In the genomic region with DNA sequence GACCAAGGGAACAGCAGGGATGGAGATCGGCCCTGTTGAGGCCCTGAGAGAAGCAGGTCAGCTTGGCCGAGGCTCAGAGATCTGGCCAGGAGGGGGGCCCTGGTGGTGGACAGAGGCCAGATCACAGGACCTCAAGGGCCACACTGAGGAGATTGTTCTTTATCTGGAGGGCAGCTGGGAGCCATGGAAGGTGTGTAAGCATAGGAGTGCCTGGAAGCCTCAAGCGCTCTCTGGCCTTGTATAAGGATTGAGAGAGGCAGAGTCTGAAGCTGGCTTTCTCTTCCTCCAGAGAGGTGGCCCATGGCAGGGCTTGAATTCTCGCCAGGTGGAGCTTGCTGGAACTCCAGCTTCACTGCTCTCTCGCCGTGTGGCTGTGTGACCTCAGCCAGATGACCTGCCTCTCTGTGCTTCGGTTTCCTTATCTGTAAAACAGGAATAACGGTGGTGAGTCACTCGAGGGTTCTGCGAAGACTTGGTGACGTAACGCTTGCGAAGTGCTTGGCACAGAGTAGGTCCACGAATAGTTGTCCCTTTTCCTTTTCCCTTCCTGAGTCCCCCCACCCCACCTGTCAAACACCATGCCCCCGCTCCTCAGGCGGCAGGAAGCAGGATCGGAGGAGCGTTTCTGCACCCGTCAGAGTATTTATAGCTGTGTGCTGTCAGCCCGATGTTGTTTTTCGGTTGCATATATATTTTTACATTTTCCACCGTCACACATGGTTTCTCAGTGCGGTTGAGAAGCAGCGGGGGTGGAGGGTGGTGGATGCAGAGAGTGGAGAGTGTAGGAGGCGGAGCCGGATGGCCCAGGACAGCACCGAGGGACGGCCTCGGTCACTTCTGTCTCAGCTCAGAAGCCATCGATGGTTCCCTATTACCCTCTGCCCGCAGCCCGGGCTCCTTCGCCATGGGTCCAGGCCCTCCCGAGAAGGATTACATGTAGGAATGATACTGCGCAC, we compare ENCODE assay signal across 9 cellular contexts. TPM values are rescaled to one million over a fixed set of nuclear protein-coding genes. Genes with fewer than 3 reads are reported as not detected.
DNase-seq lines count a peak whose midpoint lies in the region; ATAC-seq and TF ChIP-seq lines count a peak whose summit lies in the region.
"Had no signal": no experiment of that assay in that cellular context is flagged by ENCODE, and none has a peak within 500 bp of the region (broad histone marks: within the 10 kb centered on the region; RNA-seq: fewer than 3 reads in every experiment).

No MANE protein-coding gene starts in this region.

- TF ChIP-seq CTCF in dorsolateral prefrontal cortex (IDR thresholded peaks at IDR 0.05 in 54 of 56, conservative IDR thresholded peaks at IDR 0.05 in 2 of 56; ENCODE audit: low read depth in 1 of 56, partially characterized antibody in 56 of 56): no peak

- peak overlapping the region in 58 of 59 donors; percentile 33 to 93 (median 83) for H3K27ac ChIP-seq in dorsolateral prefrontal cortex

- H3K4me3 ChIP-seq in dorsolateral prefrontal cortex: peak overlapping the region in 28 of 59 donors; percentile 0 to 39 (median 14)

- intact Hi-C loops in dorsolateral prefrontal cortex (cut with DNase I): loop anchor here in 1 of 2 donors (5.0 kb wide), 1 partner anchor 72 kb away; a partner anchor contains a TSS

- H3K27me3 ChIP-seq in dorsolateral prefrontal cortex: no peaks in the 10 kb centered on the region

- peak; percentile 83 for ATAC-seq in GM19324 (IDR thresholded peaks at IDR 0.05; ENCODE audit: low FRiP score, unreplicated experiment)
- peak; percentile 55 for ATAC-seq in HG03196 (IDR thresholded peaks at IDR 0.05; ENCODE audit: unreplicated experiment)

- peak; percentile 34 for DNase-seq in activated CD4-positive, alpha-beta T cell treated with anti-CD3 and anti-CD28 coated beads for 1 hour
- peak in 6 of 10 donors; percentile 65 to 78 (median 72) for DNase-seq in dorsolateral prefrontal cortex
- peak; percentile 13 to 39 for DNase-seq in stimulated activated CD4-positive, alpha-beta T cell treated with anti-CD3 and anti-CD28 coated beads, Interleukin-15, amount 100 ng/mL, for 1 hour (ENCODE audit: low read depth in 1 of 2, low spot score in 1 of 2)
- DNase-seq in D341Med (ENCODE audit: low spot score): no peak
- no peak for DNase-seq in SHP77 (lab: John Stamatoyannopoulos, UW)
- DNase-seq in NCI-H1048 (lab: John Stamatoyannopoulos, UW): no peak

RNA-seq across cellular contexts. Expression of a gene that starts 17.0 kb away (rescaled TPM):
- total RNA-seq in dorsolateral prefrontal cortex: 100 to 1,000 TPM in 1 of 120 experiments, 10 to 100 TPM in 119; 14.5 to 102 (median 32.1) TPM
- total RNA-seq: dermis microvascular lymphatic vessel endothelial cell had no signal

Comparison
In these comparisons a context has a peak if more than half of its experiments do, and no peak if none do; other contexts are left out.
1. DNase-seq: peak in activated CD4-positive, alpha-beta T cell treated with anti-CD3 and anti-CD28 coated beads for 1 hour (single experiment), dorsolateral prefrontal cortex (6 of 10) and stimulated activated CD4-positive, alpha-beta T cell treated with anti-CD3 and anti-CD28 coated beads, Interleukin-15, amount 100 ng/mL, for 1 hour (2 of 2); none in D341Med (single experiment), SHP77 (0 of 2) and NCI-H1048 (single experiment).